In genomic region chr2:219612605-219613286, GRCh38 we compare ENCODE assay signal across 11 cellular contexts. TPM values are rescaled to one million over a fixed set of nuclear protein-coding genes. Genes with fewer than 3 reads are reported as not detected.
A peak's percentile ranks its signal among the peaks of the same experiment; 100 is the strongest.
DNase-seq lines count a peak whose midpoint lies in the region; ATAC-seq and TF ChIP-seq lines count a peak whose summit lies in the region.
"Had no signal": no experiment of that assay in that cellular context is flagged by ENCODE, and none has a peak within 500 bp of the region (broad histone marks: within the 10 kb centered on the region; RNA-seq: fewer than 3 reads in every experiment).

No MANE protein-coding gene starts in this region.

- POLR2A ChIA-PET in T-cell (lab: Charles Lee), result interaction anchor here in 1 of 2 donors (0.5 kb wide), 1 partner anchor 15 kb away, joined by 4 read pairs; no protein-coding TSS in a partner anchor

- DNase-seq in SKM-1 (lab: John Stamatoyannopoulos, UW; ENCODE audit: unreplicated experiment), result peak; percentile 14
- DNase-seq in SKM-1 treated with dmso at 0.1 percent for 144 hours (lab: John Stamatoyannopoulos, UW; ENCODE audit: unreplicated experiment), result no peak
- DNase-seq in T-cell, result peak in 21 of 34 experiments; percentile 5 to 54 (median 23)
- DNase-seq in nephron progenitor cell, result no peak
- DNase-seq in GM03348 (ENCODE audit: low spot score), result no peak
- DNase-seq in NCI-H345 treated with DMSO at 0.1 percent for 48 hours (lab: John Stamatoyannopoulos, UW; ENCODE audit: unreplicated experiment), result no peak
- DNase-seq: activated CD8-positive, alpha-beta memory T cell treated with anti-CD3 and anti-CD28 coated beads, Interleukin-2, amount 50 U/mL, for 4 hours; DMS153; effector CD8-positive, alpha-beta T cell had no signal

- H3K4me3 Mint-ChIP-seq in T-cell (peak overlapping the region in 2 of 3 donors; percentile 5 to 58), nephron progenitor cell (no peak overlapping the region)

- H3K27me3 Mint-ChIP-seq in T-cell (no peaks in the 10 kb centered on the region), nephron progenitor cell (ENCODE audit: low read depth, poor library complexity) (no peaks in the 10 kb centered on the region)

- no peak for TF ChIP-seq CTCF in nephron progenitor cell (IDR thresholded peaks at IDR 0.05)

- CTCF ChIA-PET in T-cell (lab: Charles Lee), result no interaction called here

- ATAC-seq in GM21576 (IDR thresholded peaks at IDR 0.05; ENCODE audit: unreplicated experiment), result peak; percentile 45
- peak in 2 of 4 experiments; percentile 59 to 82 for ATAC-seq in T-cell (replicated peaks in 1 of 4)
- no peak for ATAC-seq in GM21390 (IDR thresholded peaks at IDR 0.05; ENCODE audit: unreplicated experiment)

- H3K4me1 Mint-ChIP-seq in T-cell (peaks cover 11 to 13% (median 13%) of the 10 kb centered on the region in 3 donors), nephron progenitor cell (peaks cover 28% of the 10 kb centered on the region)

- H3K9me3 Mint-ChIP-seq in T-cell (no peaks in the 10 kb centered on the region), nephron progenitor cell (no peaks in the 10 kb centered on the region)

- H3K36me3 Mint-ChIP-seq in T-cell (peaks cover 52% of the 10 kb centered on the region), nephron progenitor cell (ENCODE audit: low read depth) (peaks cover 14% of the 10 kb centered on the region)

- no peak overlapping the region for H3K27ac Mint-ChIP-seq in T-cell
- peak overlapping the region; percentile 90 for H3K27ac Mint-ChIP-seq in nephron progenitor cell

RNA-seq across cellular contexts. Expression of gene SLC4A3, which starts 14.7 kb away (rescaled TPM):
- under 1 TPM; 0.08 to 0.47 (median 0.37) TPM for total RNA-seq in T-cell

RNA-seq across cellular contexts. Expression of gene STK11IP, which starts 15.1 kb away (rescaled TPM):
- 10 to 100 TPM; 25.9 to 52.8 (median 49.3) TPM for total RNA-seq in T-cell

RNA-seq across cellular contexts. Expression of gene INHA, which starts 40.6 kb away (rescaled TPM):
- total RNA-seq in T-cell, result under 1 TPM in 1 of 5 donors, not detected in 4; 0.16 TPM

RNA-seq across cellular contexts. Expression of gene OBSL1, which starts 41.4 kb away (rescaled TPM):
- 1 to 10 TPM; 1.2 to 2.4 (median 1.2) TPM for total RNA-seq in T-cell

Comparison
In these comparisons a context has a peak if more than half of its experiments do, and no peak if none do; other contexts are left out.
1. DNase-seq: peak in SKM-1 (single experiment) and T-cell (21 of 34); none in SKM-1 treated with dmso at 0.1 percent for 144 hours (single experiment), nephron progenitor cell (single experiment), GM03348 (single experiment) and NCI-H345 treated with DMSO at 0.1 percent for 48 hours (single experiment).